In the genomic region with DNA sequence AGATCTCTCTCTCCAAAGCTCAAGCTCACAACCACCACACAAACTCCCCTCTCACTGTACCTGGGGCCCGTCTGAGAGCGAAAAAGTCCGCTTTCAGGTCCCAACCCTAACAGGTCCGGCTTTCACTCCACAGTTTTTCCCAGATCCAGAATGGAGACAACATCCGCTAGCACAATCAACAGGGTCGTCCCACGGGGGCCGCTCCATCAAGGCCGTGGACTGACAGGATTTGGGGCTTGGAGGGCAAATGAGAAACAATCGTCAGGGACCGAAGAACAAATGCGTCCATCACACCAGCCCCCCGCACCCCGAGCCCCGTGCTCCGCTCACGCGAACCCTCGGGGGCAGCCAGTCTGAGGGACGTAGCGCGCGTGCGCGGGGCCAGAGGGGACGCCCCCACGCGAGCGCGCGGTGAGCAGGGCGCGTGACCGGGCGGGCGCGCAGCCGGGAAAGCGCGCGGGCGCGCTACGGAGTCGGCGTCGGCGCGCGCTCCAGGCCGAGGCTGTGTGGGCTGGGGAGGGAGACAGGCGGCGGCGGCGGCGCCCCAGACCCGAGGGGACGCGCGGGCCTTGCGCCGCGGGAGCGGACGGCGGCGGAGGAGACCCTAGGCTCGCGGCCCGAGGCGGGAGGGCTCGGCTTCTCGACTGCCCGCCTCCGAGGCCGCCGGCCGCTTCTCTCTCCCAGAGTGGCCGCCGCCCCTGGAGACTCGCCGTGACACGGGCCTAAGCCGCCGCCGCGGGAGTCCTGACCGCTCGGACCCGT, we compare ENCODE assay signal across 8 cellular contexts. TPM values are rescaled to one million over a fixed set of nuclear protein-coding genes. Genes with fewer than 3 reads are reported as not detected.
DNase-seq lines count a peak whose midpoint lies in the region; ATAC-seq and TF ChIP-seq lines count a peak whose summit lies in the region.

A gene (plus strand): TSS at position 470 of the 762 bp plus-strand sequence. CDS start 606 bp downstream, outside the sequence.

- H3K36me3 Mint-ChIP-seq in activated T-cell treated with anti-CD3 and anti-CD28 coated beads, Interleukin-2, amount 50 U/mL, for 24 hours (ENCODE audit: low read depth): peaks cover 19% of the 10 kb centered on the region

- H3K4me3 ChIP-seq in PC-9 (peak within 1 kb of the TSS; percentile 99), esophagus (ENCODE audit: low read depth in 1 of 2, low read length in 2 of 2) (peak within 1 kb of the TSS; percentile 80 to 88), muscle layer of colon (ENCODE audit: low read depth in 1 of 2, low read length in 2 of 2) (peak within 1 kb of the TSS; percentile 91 to 99)

- H3K27me3 ChIP-seq in PC-9 (ENCODE audit: insufficient read depth, low read depth): no peaks in the 10 kb centered on the region
- no peaks in the 10 kb centered on the region for H3K27me3 ChIP-seq in esophagus (ENCODE audit: control insufficient read depth in 1 of 2, insufficient read depth in 2 of 2, low read length in 2 of 2)
- no peaks in the 10 kb centered on the region for H3K27me3 ChIP-seq in muscle layer of colon (ENCODE audit: control insufficient read depth in 1 of 2, insufficient read depth in 2 of 2, low read length in 2 of 2)

- H3K4me3 Mint-ChIP-seq in activated T-cell treated with anti-CD3 and anti-CD28 coated beads, Interleukin-2, amount 50 U/mL, for 24 hours: peak within 1 kb of the TSS; percentile 93

- DNase-seq in Caki2 (ENCODE audit: low read depth) (peak; percentile 83), HT1080 (ENCODE audit: low read depth) (peak; percentile 70), PC-9 (peak; percentile 36 to 70)
- DNase-seq in activated T-cell treated with anti-CD3 and anti-CD28 coated beads, Interleukin-2, amount 50 U/mL, for 24 hours: peak; percentile 90
- DNase-seq in stimulated activated CD8-positive, alpha-beta memory T cell treated with anti-CD3 and anti-CD28 coated beads, Interleukin-7, amount 100 ng/mL, for 1 hour (ENCODE audit: low read depth in 2 of 2): peak; percentile 61 to 64

- H3K9me3 ChIP-seq in PC-9 (ENCODE audit: insufficient read depth, low read depth) (no peaks in the 10 kb centered on the region), esophagus (ENCODE audit: control insufficient read depth in 2 of 2, insufficient read depth in 1 of 2, low read depth in 1 of 2, low read length in 1 of 2) (no peaks in the 10 kb centered on the region), muscle layer of colon (ENCODE audit: low read length) (no peaks in the 10 kb centered on the region)

- H3K9me2 ChIP-seq in PC-9 (ENCODE audit: insufficient read depth): no peaks in the 10 kb centered on the region

- H4K20me1 ChIP-seq in PC-9 (ENCODE audit: insufficient read depth): peaks cover 20% of the 10 kb centered on the region

- H3K9ac ChIP-seq in muscle layer of colon (ENCODE audit: low read length): peak within 1 kb of the TSS; percentile 95

- peak within 1 kb of the TSS; percentile 94 for H3K4me2 ChIP-seq in PC-9

- H3K4me1 Mint-ChIP-seq in activated T-cell treated with anti-CD3 and anti-CD28 coated beads, Interleukin-2, amount 50 U/mL, for 24 hours (ENCODE audit: low read depth): peaks cover 38% of the 10 kb centered on the region

- no peaks in the 10 kb centered on the region for H3F3A ChIP-seq in PC-9 (ENCODE audit: insufficient read depth, low read depth)

- in situ Hi-C loops in Caki2 (cut with HindIII; ENCODE audit: low pct_unique_long_range_greater_than_20kb, low sequenced_read_pairs): no loop called here

- H3K79me2 ChIP-seq in PC-9 (ENCODE audit: low read depth): peaks cover 44% of the 10 kb centered on the region

- no peak for TF ChIP-seq CTCF in PC-9 (conservative IDR thresholded peaks at IDR 0.05)

- CTCF ChIA-PET in PC-9 (lab: Charles Lee): no interaction called here

- H3K27ac Mint-ChIP-seq in activated T-cell treated with anti-CD3 and anti-CD28 coated beads, Interleukin-2, amount 50 U/mL, for 24 hours: peak within 1 kb of the TSS; percentile 95

- H3K27me3 Mint-ChIP-seq in activated T-cell treated with anti-CD3 and anti-CD28 coated beads, Interleukin-2, amount 50 U/mL, for 24 hours: no peaks in the 10 kb centered on the region

- no peaks in the 10 kb centered on the region for H3K36me3 ChIP-seq in PC-9 (ENCODE audit: low read depth)
- no peaks in the 10 kb centered on the region for H3K36me3 ChIP-seq in esophagus (ENCODE audit: control insufficient read depth in 2 of 2, insufficient read depth in 2 of 2, low read length in 1 of 2)
- H3K36me3 ChIP-seq in muscle layer of colon (ENCODE audit: insufficient read depth, low read length): no peaks in the 10 kb centered on the region

- no TSS peak for BruUV-seq in PC-9 (replicated peaks; lab: Mats Ljungman, UMichigan)

- POLR2A ChIA-PET in PC-9 (lab: Charles Lee; ENCODE audit: unreplicated experiment): interaction anchor here (1.1 kb wide), 1 partner anchor 49 kb away, joined by 5 read pairs; a partner anchor contains a TSS

- peak within 1 kb of the TSS; percentile 94 for H2AFZ ChIP-seq in PC-9

- intact Hi-C loops in PC-9 (cut with micrococcal nuclease; ENCODE audit: unreplicated experiment): loop anchor here (1.0 to 5.0 kb wide), 2 partner anchors 50 to 154 kb away; a partner anchor contains a TSS

- H3K4me1 ChIP-seq in PC-9 (replicated peaks; ENCODE audit: insufficient read depth): peaks cover 17% of the 10 kb centered on the region
- peaks cover 0 to 4% of the 10 kb centered on the region in 2 donors for H3K4me1 ChIP-seq in esophagus (ENCODE audit: control insufficient read depth in 2 of 2, insufficient read depth in 2 of 2, low read length in 1 of 2)
- H3K4me1 ChIP-seq in muscle layer of colon (ENCODE audit: insufficient read depth, low read length): peaks cover 16% of the 10 kb centered on the region

- ATAC-seq in GM21360 (IDR thresholded peaks at IDR 0.05; ENCODE audit: unreplicated experiment): peak; percentile 77

- WGBS in esophagus, 2 donors: 0 to 1% methylated on average over 85 to 90 of the region's 90 CpGs

- H3K27ac ChIP-seq in PC-9 (peak within 1 kb of the TSS; percentile 56), esophagus (ENCODE audit: low read depth in 2 of 2, low read length in 1 of 2) (peak within 1 kb of the TSS; percentile 90 to 98), muscle layer of colon (ENCODE audit: low read depth, low read length) (peak within 1 kb of the TSS; percentile 93)

- H3K9me3 Mint-ChIP-seq in activated T-cell treated with anti-CD3 and anti-CD28 coated beads, Interleukin-2, amount 50 U/mL, for 24 hours: no peaks in the 10 kb centered on the region

RNA-seq across cellular contexts. Expression of the gene that starts here (rescaled TPM):
- 15.5 and 16.6 TPM in 2 replicates for total RNA-seq in Caki2 (2014; rRNA removed; shearing (Covaris generic); ENCODE audit: low replicate concordance)
- total RNA-seq in HT1080 (2014; rRNA removed; shearing (Covaris generic)): 31.6 TPM in 2 replicates
- polyA plus RNA-seq in HT1080 (2015; cell fraction: cytosol; rRNA removed): 11.3 and 12.6 TPM in 2 replicates
- 16.0 and 19.8 TPM in 2 replicates for polyA plus RNA-seq in HT1080 (2015; cell fraction: nucleus; rRNA removed)
- total RNA-seq in PC-9 (2021): 24.0 and 30.4 TPM in 2 replicates
- polyA plus RNA-seq in esophagus: 10 to 100 TPM; 34.6 to 37.3 TPM

Comparison
In these comparisons a context has a peak if more than half of its experiments do, and no peak if none do; other contexts are left out.
1. Peak in every context shown above with its lines: DNase-seq, ATAC-seq, H3K4me3 ChIP-seq and H3K27ac ChIP-seq.